ENCODE assay signal across 3 cellular contexts in genomic region chr2:71153585-71153984, GRCh38.
TF ChIP-seq lines count a peak whose summit lies in the region.

No MANE protein-coding gene starts in this region.

TF ChIP-seq in SK-N-SH, 30 proteins besides CTCF, POLR2A, EP300 and RAD21 (continued from another document):
- TF ChIP-seq NFIC (IDR thresholded peaks at IDR 0.05; ENCODE audit: borderline replicate concordance) = no peak
- TF ChIP-seq POLR2AphosphoS5 (IDR thresholded peaks at IDR 0.05; ENCODE audit: low read depth, low read length) = no peak
- no peak for TF ChIP-seq MXI1 (IDR thresholded peaks at IDR 0.05; ENCODE audit: low read depth, low read length)
- TF ChIP-seq FOXM1 (IDR thresholded peaks at IDR 0.05; ENCODE audit: low read depth) = no peak
- no peak for TF ChIP-seq CHD2 (IDR thresholded peaks at IDR 0.05; ENCODE audit: low read length, partially characterized antibody)
- TF ChIP-seq SMC3 (IDR thresholded peaks at IDR 0.05; ENCODE audit: low read depth, low read length) = no peak
- TF ChIP-seq NRF1 (IDR thresholded peaks at IDR 0.05; ENCODE audit: low read depth, low read length) = no peak
- TF ChIP-seq TCF12 (IDR thresholded peaks at IDR 0.05) = no peak
- TF ChIP-seq USF2 (IDR thresholded peaks at IDR 0.05; ENCODE audit: borderline replicate concordance, low read depth, low read length) = no peak
TF ChIP-seq in SK-N-SH: peak in this region for 0.

TF ChIP-seq in SK-N-SH treated with all-trans-retinoic acid at 6 μM for 48 hours, 23 proteins besides CTCF, POLR2A, EP300 and RAD21 (continued from another document):
- TF ChIP-seq TSHZ2 (CRISPR knock-in tag; IDR thresholded peaks at IDR 0.05) (no peak), ZC3H10 (CRISPR knock-in tag; IDR thresholded peaks at IDR 0.05) (no peak), TCF4 (CRISPR knock-in tag; IDR thresholded peaks at IDR 0.05; ENCODE audit: borderline replicate concordance) (no peak), ZNF8 (CRISPR knock-in tag; IDR thresholded peaks at IDR 0.05) (no peak), GLIS3 (CRISPR knock-in tag; IDR thresholded peaks at IDR 0.05) (no peak), TOX (CRISPR knock-in tag; IDR thresholded peaks at IDR 0.05; ENCODE audit: borderline replicate concordance) (no peak), CREB5 (CRISPR knock-in tag; IDR thresholded peaks at IDR 0.05; ENCODE audit: low read depth) (no peak), ZNF565 (CRISPR knock-in tag; conservative IDR thresholded peaks at IDR 0.05; ENCODE audit: low read depth) (no peak), CSRNP3 (CRISPR knock-in tag; IDR thresholded peaks at IDR 0.05) (no peak), ZNF70 (CRISPR knock-in tag; IDR thresholded peaks at IDR 0.05) (no peak), ZFP3 (CRISPR knock-in tag; IDR thresholded peaks at IDR 0.05) (no peak), SNAI2 (CRISPR knock-in tag; IDR thresholded peaks at IDR 0.05) (no peak), CSDC2 (CRISPR knock-in tag; IDR thresholded peaks at IDR 0.05) (no peak), RARB (CRISPR knock-in tag; IDR thresholded peaks at IDR 0.05) (no peak), ESRRG (CRISPR knock-in tag; IDR thresholded peaks at IDR 0.05) (no peak)
TF ChIP-seq in SK-N-SH treated with all-trans-retinoic acid at 6 μM for 48 hours: peak in this region for 0.

TF ChIP-seq in H1, 55 proteins besides CTCF, POLR2A, EP300 and RAD21:
- TF ChIP-seq ATF3 (IDR thresholded peaks at IDR 0.05; ENCODE audit: insufficient read depth, low read depth, low read length) (no peak), TBP (IDR thresholded peaks at IDR 0.05; ENCODE audit: low read depth, low read length) (no peak), PHF8 (conservative IDR thresholded peaks at IDR 0.05; ENCODE audit: low read depth, low read length) (no peak), TEAD4 (IDR thresholded peaks at IDR 0.05; ENCODE audit: low read depth, low read length) (no peak), BRCA1 (IDR thresholded peaks at IDR 0.05; ENCODE audit: low read depth, low read length) (no peak), USF2 (IDR thresholded peaks at IDR 0.05; ENCODE audit: low read length) (no peak), SUZ12 (IDR thresholded peaks at IDR 0.05; ENCODE audit: low read length) (no peak), HDAC2 (IDR thresholded peaks at IDR 0.05; ENCODE audit: borderline replicate concordance in 1 of 2, low read depth in 2 of 2, low read length in 2 of 2) (no peak), EGR1 (IDR thresholded peaks at IDR 0.05; ENCODE audit: borderline replicate concordance, low read depth, low read length) (no peak), ATF2 (IDR thresholded peaks at IDR 0.05; ENCODE audit: low read length) (no peak), FOSL1 (IDR thresholded peaks at IDR 0.05; ENCODE audit: insufficient read depth, low read depth, low read length) (no peak), JUND (IDR thresholded peaks at IDR 0.05; ENCODE audit: low read length) (no peak), GABPA (IDR thresholded peaks at IDR 0.05; ENCODE audit: borderline replicate concordance, insufficient read depth, low read length) (no peak), POLR2AphosphoS5 (IDR thresholded peaks at IDR 0.05; ENCODE audit: low read depth, low read length) (no peak), BCL11A (IDR thresholded peaks at IDR 0.05; ENCODE audit: low read depth in 2 of 2, low read length in 2 of 2) (no peak)
